Comparison of ENCODE assay signal across 8 cellular contexts in genomic region chr2:207163815-207164747, GRCh38. TPM values are rescaled to one million over a fixed set of nuclear protein-coding genes. Genes with fewer than 3 reads are reported as not detected.
A peak's percentile ranks its signal among the peaks of the same experiment; 100 is the strongest.
DNase-seq lines count a peak whose midpoint lies in the region; ATAC-seq and TF ChIP-seq lines count a peak whose summit lies in the region.

No MANE protein-coding gene starts in this region.

- H3K27me3 Mint-ChIP-seq in activated B cell treated with CpG ODN at 0.5 μM for 24 hours, result no peaks in the 10 kb centered on the region
- H3K27me3 Mint-ChIP-seq in naive B cell, result no peaks in the 10 kb centered on the region

- peak; percentile 60 for DNase-seq in AG10803 (ENCODE audit: low read depth)
- DNase-seq in H7, result no peak
- DNase-seq in activated B cell treated with CpG ODN at 0.5 μM for 24 hours, result peak; percentile 19
- DNase-seq in fibroblast of lung (ENCODE audit: low read depth in 2 of 2), result peak; percentile 55 to 58
- DNase-seq in naive B cell, result no peak
- peak; percentile 74 for DNase-seq in upper lobe of right lung

- no peaks in the 10 kb centered on the region for H3K9me3 Mint-ChIP-seq in activated B cell treated with CpG ODN at 0.5 μM for 24 hours
- H3K9me3 Mint-ChIP-seq in naive B cell, result no peaks in the 10 kb centered on the region

- no peaks in the 10 kb centered on the region for H3K9me3 ChIP-seq in fibroblast of lung (ENCODE audit: control insufficient read depth, insufficient read depth, low read depth, low read length)
- H3K9me3 ChIP-seq in upper lobe of right lung, result no peaks in the 10 kb centered on the region

- peak overlapping the region; percentile 88 for H3K9ac ChIP-seq in fibroblast of lung (ENCODE audit: insufficient read depth, low read length)

- CTCF ChIA-PET in activated B cell treated with CpG ODN at 0.5 μM for 24 hours (lab: Charles Lee), result interaction anchor here (1.2 kb wide), 1 partner anchor 22 kb away, joined by 3 read pairs; no protein-coding TSS in a partner anchor

- no peak for ATAC-seq in activated B cell treated with CpG ODN at 0.5 μM for 24 hours (ENCODE audit: low read depth)
- ATAC-seq in naive B cell (ENCODE audit: low read depth in 2 of 2), result no peak
- ATAC-seq in upper lobe of right lung, result peak; percentile 12
- no peak for ATAC-seq in HG03280 (IDR thresholded peaks at IDR 0.05; ENCODE audit: unreplicated experiment)
- ATAC-seq in GM19455 (IDR thresholded peaks at IDR 0.05; ENCODE audit: unreplicated experiment), result no peak

- H3K27me3 ChIP-seq in H7 (ENCODE audit: control insufficient read depth, insufficient read depth, low read length) (no peaks in the 10 kb centered on the region), fibroblast of lung (ENCODE audit: control insufficient read depth, insufficient read depth, low read length) (no peaks in the 10 kb centered on the region), upper lobe of right lung (no peaks in the 10 kb centered on the region)

- H3K27ac Mint-ChIP-seq in activated B cell treated with CpG ODN at 0.5 μM for 24 hours (peak overlapping the region; percentile 95), naive B cell (peak overlapping the region; percentile 82 to 100 (median 100))

- TF ChIP-seq CTCF in AG10803 (conservative IDR thresholded peaks at IDR 0.05; ENCODE audit: low read length), result no peak
- TF ChIP-seq CTCF in activated B cell treated with CpG ODN at 0.5 μM for 24 hours (IDR thresholded peaks at IDR 0.05), result no peak
- TF ChIP-seq CTCF in fibroblast of lung (conservative IDR thresholded peaks at IDR 0.05 in 1 of 2, IDR thresholded peaks at IDR 0.05 in 1 of 2; ENCODE audit: low read depth in 1 of 2, low read length in 2 of 2), result no peak
- TF ChIP-seq CTCF in upper lobe of right lung (IDR thresholded peaks at IDR 0.05), result no peak

- POLR2A ChIA-PET in activated B cell treated with CpG ODN at 0.5 μM for 24 hours (lab: Charles Lee), result interaction anchor here (0.6 to 7.7 kb wide), 12 partner anchors 9 to 1151 kb away, joined by 3 to 202 read pairs (median 10); partner anchors contain the start of genes CREB1, EEF1B2 and METTL21A

- H3K27ac ChIP-seq in fibroblast of lung (ENCODE audit: insufficient read depth, low read length) (peak overlapping the region; percentile 97), upper lobe of right lung (peak overlapping the region; percentile 100)

- intact Hi-C loops in activated B cell treated with CpG ODN at 0.5 μM for 24 hours (cut with micrococcal nuclease) (loop anchor here (10.0 kb wide), 2 partner anchors 1079 to 1459 kb away; partner anchors contain the start of gene INO80D), upper lobe of right lung (cut with DNase I) (no loop called here)

- H3K4me1 ChIP-seq in fibroblast of lung (ENCODE audit: control insufficient read depth, extremely low read depth, insufficient read depth, low read length) (peaks cover 5% of the 10 kb centered on the region), upper lobe of right lung (peaks cover 40% of the 10 kb centered on the region)

- no peaks in the 10 kb centered on the region for H4K20me1 ChIP-seq in fibroblast of lung (ENCODE audit: control insufficient read depth, extremely low read depth, insufficient read depth, low read length)

- H3K36me3 Mint-ChIP-seq in activated B cell treated with CpG ODN at 0.5 μM for 24 hours (ENCODE audit: low read depth) (peaks cover 18% of the 10 kb centered on the region), naive B cell (peaks cover 0 to 7% of the 10 kb centered on the region in 2 donors)

- H3K4me3 Mint-ChIP-seq in activated B cell treated with CpG ODN at 0.5 μM for 24 hours (peak overlapping the region; percentile 95), naive B cell (peak overlapping the region; percentile 95 to 100 (median 98))

- peak overlapping the region; percentile 49 for H3K4me2 ChIP-seq in fibroblast of lung (ENCODE audit: extremely low read depth, insufficient read depth, low read length)

- H3K4me1 Mint-ChIP-seq in activated B cell treated with CpG ODN at 0.5 μM for 24 hours (peaks cover 63% of the 10 kb centered on the region), naive B cell (peaks cover 53 to 75% (median 68%) of the 10 kb centered on the region in 3 donors)

- H2AFZ ChIP-seq in fibroblast of lung (ENCODE audit: low read length), result no peak overlapping the region

- peaks cover 63% of the 10 kb centered on the region for H3K79me2 ChIP-seq in fibroblast of lung (ENCODE audit: control insufficient read depth, insufficient read depth, low read length)

- H3K36me3 ChIP-seq in H7 (replicated peaks; ENCODE audit: control insufficient read depth, insufficient read depth, low read length) (no peaks in the 10 kb centered on the region), fibroblast of lung (ENCODE audit: control insufficient read depth, insufficient read depth, low read length) (no peaks in the 10 kb centered on the region), upper lobe of right lung (no peaks in the 10 kb centered on the region)

- peak overlapping the region; percentile 95 for H3K4me3 ChIP-seq in AG10803 (ENCODE audit: low read length)
- H3K4me3 ChIP-seq in H7 (ENCODE audit: insufficient read depth, low read depth, low read length), result peak overlapping the region; percentile 76
- H3K4me3 ChIP-seq in fibroblast of lung (replicated peaks in 1 of 4; ENCODE audit: control extremely low read depth in 1 of 4, insufficient read depth in 1 of 4, low read depth in 3 of 4, low read length in 4 of 4), result peak overlapping the region; percentile 81 to 98 (median 86)
- peak overlapping the region; percentile 76 for H3K4me3 ChIP-seq in upper lobe of right lung

RNA-seq across cellular contexts. Expression of gene KLF7, which starts 1.7 kb away (rescaled TPM):
- 19.9 and 21.6 TPM in 2 replicates for total RNA-seq in H7 (2014; rRNA removed; shearing (Covaris generic))
- 31.7 and 35.8 TPM in 2 replicates for total RNA-seq in activated B cell treated with CpG ODN at 0.5 μM for 24 hours
- 11.3 and 12.9 TPM in 2 replicates for total RNA-seq in fibroblast of lung
- polyA plus RNA-seq in fibroblast of lung, result 15.4 and 21.0 TPM in 2 replicates
- polyA plus RNA-seq in fibroblast of lung (2012), result 7.7 and 15.8 TPM in 2 replicates
- 101 and 108 TPM in 2 replicates for polyA minus RNA-seq in fibroblast of lung (ENCODE audit: low replicate concordance)
- 10 to 100 TPM; 14.2 to 25.1 (median 15.0) TPM for polyA plus RNA-seq in naive B cell (ENCODE audit: low read depth in 6 of 6)
- 62.1 TPM for total RNA-seq in upper lobe of right lung

Comparison
In these comparisons a context has a peak if more than half of its experiments do, and no peak if none do; other contexts are left out.
1. DNase-seq: peak in AG10803 (single experiment), activated B cell treated with CpG ODN at 0.5 μM for 24 hours (single experiment), fibroblast of lung (2 of 2) and upper lobe of right lung (single experiment); none in H7 (single experiment) and naive B cell (single experiment).
2. Peak in every context shown above with its lines, with median percentiles within 50 percentile points of each other: H3K4me3 ChIP-seq.